In genomic region chr11:120182790-120183491, GRCh38 we compare ENCODE assay signal across 10 cellular contexts. TPM values are rescaled to one million over a fixed set of nuclear protein-coding genes. Genes with fewer than 3 reads are reported as not detected.
DNase-seq lines count a peak whose midpoint lies in the region; ATAC-seq and TF ChIP-seq lines count a peak whose summit lies in the region.
"Had no signal": no experiment of that assay in that cellular context is flagged by ENCODE, and none has a peak within 500 bp of the region (broad histone marks: within the 10 kb centered on the region; RNA-seq: fewer than 3 reads in every experiment).

No MANE protein-coding gene starts in this region.

- no peaks in the 10 kb centered on the region for H3K36me3 ChIP-seq in Peyer's patch
- no peaks in the 10 kb centered on the region for H3K36me3 ChIP-seq in gastroesophageal sphincter
- H3K36me3 ChIP-seq in skeletal muscle tissue (ENCODE audit: control insufficient read depth in 3 of 3, insufficient read depth in 3 of 3, low read length in 3 of 3), result no peaks in the 10 kb centered on the region
- H3K36me3 ChIP-seq: BLaER1, SJCRH30 had no signal

- H3K9ac ChIP-seq in skeletal muscle tissue (ENCODE audit: low read depth in 1 of 3, low read length in 3 of 3), result peak overlapping the region in 1 of 3 donors; percentile 16
- H3K9ac ChIP-seq: BLaER1 had no signal

- no peaks in the 10 kb centered on the region for H3K9me3 ChIP-seq in Peyer's patch
- H3K9me3 ChIP-seq in gastroesophageal sphincter, result no peaks in the 10 kb centered on the region
- H3K9me3 ChIP-seq in skeletal muscle tissue (ENCODE audit: control insufficient read depth in 3 of 3, low read length in 3 of 3), result no peaks in the 10 kb centered on the region
- H3K9me3 ChIP-seq: BLaER1, SJCRH30 had no signal

- peak in 1 of 2 donors; percentile 80 for TF ChIP-seq POLR2A in Peyer's patch (IDR thresholded peaks at IDR 0.05)
- no peak for TF ChIP-seq POLR2A in gastroesophageal sphincter (IDR thresholded peaks at IDR 0.05)

- H3K4me1 ChIP-seq in Peyer's patch (peaks cover 0 to 59% (median 23%) of the 10 kb centered on the region in 4 donors), gastroesophageal sphincter (peaks cover 0 to 95% (median 46%) of the 10 kb centered on the region in 3 donors), skeletal muscle tissue (ENCODE audit: control insufficient read depth in 3 of 3, insufficient read depth in 3 of 3, low read length in 3 of 3) (peaks cover 37 to 53% (median 40%) of the 10 kb centered on the region in 3 donors)

- no peak for TF ChIP-seq EP300 in gastroesophageal sphincter (IDR thresholded peaks at IDR 0.05)

- DNase-seq in NCI-H1417 (lab: John Stamatoyannopoulos, UW) (peak in 2 of 3 experiments; percentile 19 to 51), NCI-H1417 treated with DMSO at 0.1 percent for 48 hours (lab: John Stamatoyannopoulos, UW) (no peak), Peyer's patch (peak in 2 of 3 donors; percentile 75 to 86), GM03348 (ENCODE audit: low spot score) (no peak)
- DNase-seq in activated CD4-positive, alpha-beta T cell treated with anti-CD3 and anti-CD28 coated beads for 4 hours, result no peak
- DNase-seq in stimulated activated CD4-positive, alpha-beta T cell treated with anti-CD3 and anti-CD28 coated beads, Interleukin-4, amount 100 ng/mL, for 1 hour, result no peak

- H3K27me3 ChIP-seq in Peyer's patch, result no peaks in the 10 kb centered on the region
- H3K27me3 ChIP-seq in gastroesophageal sphincter, result no peaks in the 10 kb centered on the region
- H3K27me3 ChIP-seq in skeletal muscle tissue (ENCODE audit: control insufficient read depth in 3 of 3, insufficient read depth in 3 of 3, low read length in 3 of 3), result peaks cover 0 to 14% (median 2%) of the 10 kb centered on the region in 3 donors
- H3K27me3 ChIP-seq: BLaER1, SJCRH30 had no signal

- ATAC-seq in gastroesophageal sphincter, result no peak

- WGBS in gastroesophageal sphincter (ENCODE audit: low coverage in 1 of 2), 2 donors, result 79 to 80% methylated on average over 1 to 2 of the region's 5 CpGs

- H3K4me3 ChIP-seq in Peyer's patch (peak overlapping the region in 2 of 4 donors; percentile 42 to 52), gastroesophageal sphincter (no peak overlapping the region), skeletal muscle tissue (ENCODE audit: low read length in 3 of 3) (peak overlapping the region in 2 of 3 donors; percentile 14 to 41)
- H3K4me3 ChIP-seq: BLaER1, SJCRH30 had no signal

- H3K27ac ChIP-seq in Peyer's patch (peak overlapping the region; percentile 21 to 97 (median 88)), gastroesophageal sphincter (peak overlapping the region in 3 of 4 donors; percentile 76 to 80 (median 79)), skeletal muscle tissue (ENCODE audit: low read depth, low read length) (peak overlapping the region; percentile 81)
- H3K27ac ChIP-seq: BLaER1, SJCRH30 had no signal

- TF ChIP-seq CTCF in Peyer's patch (IDR thresholded peaks at IDR 0.05), result peak in 4 of 6 experiments; percentile 25 to 70 (median 66)
- peak in 1 of 4 experiments; percentile 34 for TF ChIP-seq CTCF in gastroesophageal sphincter (IDR thresholded peaks at IDR 0.05)

RNA-seq across cellular contexts. Expression of gene OAF, which starts 27.9 kb away (rescaled TPM):
- 100 to 1,000 TPM in 3 of 4 donors, 10 to 100 TPM in 1; 66.0 to 344 (median 228) TPM for total RNA-seq in Peyer's patch
- 100 to 1,000 TPM in 1 of 4 donors, 10 to 100 TPM in 3; 30.0 to 100 (median 42.4) TPM for total RNA-seq in gastroesophageal sphincter
- 13.6 TPM for total RNA-seq in skeletal muscle tissue

RNA-seq across cellular contexts. Expression of gene TRIM29, which starts 45.0 kb away (rescaled TPM):
- total RNA-seq in Peyer's patch (10 to 100 TPM in 1 of 4 donors, 1 to 10 TPM in 3; 7.8 to 33.3 (median 9.1) TPM), gastroesophageal sphincter (10 to 100 TPM in 1 of 4 donors, 1 to 10 TPM in 3; 1.2 to 34.6 (median 3.4) TPM), skeletal muscle tissue (0.52 TPM)
- total RNA-seq: SJCRH30 had no signal

RNA-seq across cellular contexts. Expression of gene POU2F3, which starts 57.0 kb away (rescaled TPM):
- total RNA-seq in Peyer's patch, result 1 to 10 TPM in 3 of 4 donors, not detected in 1; 2.2 to 3.3 (median 2.8) TPM
- total RNA-seq in gastroesophageal sphincter, result under 1 TPM in 2 of 4 donors, not detected in 2; 0.27 to 0.46 TPM
- total RNA-seq in skeletal muscle tissue, result not detected
- total RNA-seq: SJCRH30 had no signal

Comparison
In these comparisons a context has a peak if more than half of its experiments do, and no peak if none do; other contexts are left out.
1. DNase-seq: peak in NCI-H1417 (2 of 3) and Peyer's patch (2 of 3); none in NCI-H1417 treated with DMSO at 0.1 percent for 48 hours (single experiment), GM03348 (single experiment), activated CD4-positive, alpha-beta T cell treated with anti-CD3 and anti-CD28 coated beads for 4 hours (0 of 2) and stimulated activated CD4-positive, alpha-beta T cell treated with anti-CD3 and anti-CD28 coated beads, Interleukin-4, amount 100 ng/mL, for 1 hour (single experiment).
2. H3K4me3 ChIP-seq: peak in skeletal muscle tissue (2 of 3); none in gastroesophageal sphincter (0 of 2).
3. Peak in every context shown above with its lines, with median percentiles within 50 percentile points of each other: H3K27ac ChIP-seq.